ENCODE assay signal across 8 cellular contexts in the genomic region with DNA sequence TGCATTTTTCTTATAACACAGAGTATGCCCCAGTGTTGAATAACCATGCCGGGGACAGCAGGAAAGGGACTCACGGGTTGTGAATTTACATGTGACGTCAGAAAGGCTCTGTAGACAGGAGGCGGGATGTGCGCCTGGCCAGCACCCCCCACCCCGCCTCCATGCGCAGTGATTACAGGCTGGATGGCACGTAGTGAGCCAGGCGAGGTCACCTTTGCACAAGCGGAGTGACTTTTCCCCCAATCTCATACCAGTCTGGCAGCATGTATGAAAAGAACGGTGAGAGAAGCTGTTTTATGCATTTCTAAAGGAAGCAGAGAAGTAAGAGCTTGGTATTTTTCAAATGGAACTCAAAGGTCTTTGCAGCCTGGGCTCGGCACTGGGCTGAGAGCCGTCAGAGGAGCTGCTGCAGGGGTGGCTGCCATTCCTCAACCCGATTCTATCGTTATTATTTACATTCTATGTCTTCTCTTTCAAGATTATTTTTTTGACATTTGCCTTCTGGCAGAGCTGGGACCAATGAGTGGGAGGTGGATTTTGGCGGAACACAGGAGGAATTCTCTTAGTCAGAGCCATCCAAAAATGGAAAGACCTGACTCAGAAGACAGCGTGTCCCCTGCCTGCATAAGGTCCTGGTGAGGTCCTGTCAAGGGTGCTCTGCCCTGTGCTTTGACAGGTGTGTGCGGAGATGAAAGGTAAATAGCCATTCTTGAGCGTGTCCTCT.
A peak's percentile ranks its signal among the peaks of the same experiment; 100 is the strongest.
DNase-seq lines count a peak whose midpoint lies in the region; ATAC-seq, FAIRE-seq and TF ChIP-seq lines count a peak whose summit lies in the region.

No MANE protein-coding gene starts in this region.

- TF ChIP-seq CTCF in bronchial epithelial cell (IDR thresholded peaks at IDR 0.05; ENCODE audit: insufficient read depth, low read length, severe bottlenecking) = no peak
- no peak for TF ChIP-seq CTCF in CD4-positive, alpha-beta T cell (IDR thresholded peaks at IDR 0.05)

- peak overlapping the region; percentile 60 for H3K27ac ChIP-seq in subcutaneous abdominal adipose tissue (ENCODE audit: low read depth, low read length)
- H3K27ac ChIP-seq in CD4-positive, alpha-beta T cell (ENCODE audit: low read depth, low read length) = no peak overlapping the region

- no peaks in the 10 kb centered on the region for H3K9me3 Mint-ChIP-seq in activated T-cell treated with anti-CD3 and anti-CD28 coated beads, Interleukin-2, amount 50 U/mL, for 4 hours
- no peaks in the 10 kb centered on the region for H3K9me3 Mint-ChIP-seq in CD4-positive, alpha-beta T cell

- peaks cover 2 to 31% (median 21%) of the 10 kb centered on the region in 5 donors for H3K4me1 ChIP-seq in subcutaneous abdominal adipose tissue (ENCODE audit: control insufficient read depth in 5 of 5, insufficient read depth in 5 of 5, low read length in 5 of 5)

- H3K27me3 Mint-ChIP-seq in activated T-cell treated with anti-CD3 and anti-CD28 coated beads, Interleukin-2, amount 50 U/mL, for 4 hours (ENCODE audit: low read depth) = peaks cover 2% of the 10 kb centered on the region
- H3K27me3 Mint-ChIP-seq in CD4-positive, alpha-beta T cell = no peaks in the 10 kb centered on the region

- no peak overlapping the region for H3K4me3 Mint-ChIP-seq in activated T-cell treated with anti-CD3 and anti-CD28 coated beads, Interleukin-2, amount 50 U/mL, for 4 hours
- no peak overlapping the region for H3K4me3 Mint-ChIP-seq in CD4-positive, alpha-beta T cell

- H3K9ac ChIP-seq in subcutaneous abdominal adipose tissue (ENCODE audit: low read length in 5 of 5) = no peak overlapping the region

- ATAC-seq in left colon (peak; percentile 91), HG02798 (IDR thresholded peaks at IDR 0.05; ENCODE audit: poor library complexity, unreplicated experiment) (no peak)
- ATAC-seq in activated T-cell treated with anti-CD3 and anti-CD28 coated beads, Interleukin-2, amount 50 U/mL, for 4 hours = no peak
- ATAC-seq in CD4-positive, alpha-beta T cell (ENCODE audit: poor library complexity) = no peak

- H3K36me3 Mint-ChIP-seq in activated T-cell treated with anti-CD3 and anti-CD28 coated beads, Interleukin-2, amount 50 U/mL, for 4 hours (ENCODE audit: insufficient read depth) = no peaks in the 10 kb centered on the region
- no peaks in the 10 kb centered on the region for H3K36me3 Mint-ChIP-seq in CD4-positive, alpha-beta T cell (ENCODE audit: low read depth)

- H3K27me3 ChIP-seq in bronchial epithelial cell (ENCODE audit: control insufficient read depth, insufficient read depth, low read length) (no peaks in the 10 kb centered on the region), subcutaneous abdominal adipose tissue (ENCODE audit: control insufficient read depth in 5 of 5, insufficient read depth in 4 of 5, low read length in 5 of 5) (no peaks in the 10 kb centered on the region)
- no peaks in the 10 kb centered on the region for H3K27me3 ChIP-seq in CD4-positive, alpha-beta T cell (ENCODE audit: control insufficient read depth, insufficient read depth, low read length)

- POLR2A ChIA-PET in CD4-positive, alpha-beta T cell (lab: Charles Lee) = interaction anchor here (0.6 kb wide), 1 partner anchor 49 kb away, joined by 3 read pairs; no protein-coding TSS in a partner anchor

- no peaks in the 10 kb centered on the region for H3K9me3 ChIP-seq in subcutaneous abdominal adipose tissue (ENCODE audit: control insufficient read depth in 5 of 5, low read length in 5 of 5)
- H3K9me3 ChIP-seq in CD4-positive, alpha-beta T cell (ENCODE audit: control insufficient read depth, low read length) = no peaks in the 10 kb centered on the region

- CTCF ChIA-PET in CD4-positive, alpha-beta T cell (lab: Charles Lee) = no interaction called here

- peak overlapping the region; percentile 3 for H3K4me3 ChIP-seq in bronchial epithelial cell (ENCODE audit: low read depth, low read length)
- peak overlapping the region in 3 of 5 donors; percentile 13 to 32 (median 19) for H3K4me3 ChIP-seq in subcutaneous abdominal adipose tissue (ENCODE audit: low read depth in 1 of 5, low read length in 5 of 5)

- no peaks in the 10 kb centered on the region for H3K36me3 ChIP-seq in bronchial epithelial cell (ENCODE audit: control insufficient read depth, insufficient read depth, low read length)
- H3K36me3 ChIP-seq in subcutaneous abdominal adipose tissue (ENCODE audit: control insufficient read depth in 5 of 5, insufficient read depth in 5 of 5, low read length in 5 of 5) = no peaks in the 10 kb centered on the region

- DNase-seq in HK-2 (ENCODE audit: unreplicated experiment) (peak; percentile 60), bronchial epithelial cell (ENCODE audit: low read depth) (peak; percentile 84), left colon (peak; percentile 63 to 70)
- DNase-seq in activated T-cell treated with anti-CD3 and anti-CD28 coated beads, Interleukin-2, amount 50 U/mL, for 4 hours = no peak
- no peak for DNase-seq in CD4-positive, alpha-beta T cell
- no peak for DNase-seq in stimulated activated CD4-positive, alpha-beta T cell treated with anti-CD3 and anti-CD28 coated beads, Interleukin-4, amount 100 ng/mL, for 4 hours

- H3K4me1 Mint-ChIP-seq in activated T-cell treated with anti-CD3 and anti-CD28 coated beads, Interleukin-2, amount 50 U/mL, for 4 hours (ENCODE audit: low read depth) = peaks cover 9% of the 10 kb centered on the region
- H3K4me1 Mint-ChIP-seq in CD4-positive, alpha-beta T cell (ENCODE audit: low read depth) = peaks cover 5% of the 10 kb centered on the region

- no peak for FAIRE-seq in bronchial epithelial cell (lab: Jason Lieb, UNC)

- intact Hi-C loops in left colon (cut with DNase I, micrococcal nuclease) = no loop called here
- intact Hi-C loops in CD4-positive, alpha-beta T cell (cut with DNase I, micrococcal nuclease) = no loop called here

- H3K27ac Mint-ChIP-seq in CD4-positive, alpha-beta T cell = no peak overlapping the region

Comparison
In these comparisons a context has a peak if more than half of its experiments do, and no peak if none do; other contexts are left out.
1. DNase-seq: peak in HK-2 (single experiment), bronchial epithelial cell (single experiment) and left colon (2 of 2); none in activated T-cell treated with anti-CD3 and anti-CD28 coated beads, Interleukin-2, amount 50 U/mL, for 4 hours (single experiment), CD4-positive, alpha-beta T cell (0 of 10) and stimulated activated CD4-positive, alpha-beta T cell treated with anti-CD3 and anti-CD28 coated beads, Interleukin-4, amount 100 ng/mL, for 4 hours (0 of 2).